In the genomic region with DNA sequence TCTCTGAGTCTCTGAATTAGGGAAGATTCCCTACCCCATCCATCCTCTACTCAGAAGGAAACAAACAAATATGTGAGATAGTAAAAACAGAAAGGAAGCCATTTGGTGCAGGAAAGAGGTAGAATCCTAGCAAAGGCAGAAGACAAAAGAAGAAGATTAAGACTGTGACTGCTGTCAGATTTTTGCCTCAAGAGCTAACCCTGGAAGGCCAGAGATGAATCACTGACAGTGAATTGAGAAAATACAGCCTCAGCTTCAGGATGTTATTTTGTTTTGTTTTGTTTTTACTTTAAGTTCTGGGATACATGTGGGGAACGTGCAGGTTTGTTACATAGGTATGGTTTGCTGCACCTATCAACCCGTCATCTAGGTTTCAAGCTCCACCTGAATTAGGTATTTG, we compare ENCODE assay signal across 24 cellular contexts. TPM values are rescaled to one million over a fixed set of nuclear protein-coding genes. Genes with fewer than 3 reads are reported as not detected.
DNase-seq lines count a peak whose midpoint lies in the region; ATAC-seq and TF ChIP-seq lines count a peak whose summit lies in the region.
"Had no signal": no experiment of that assay in that cellular context is flagged by ENCODE, and none has a peak within 500 bp of the region (broad histone marks: within the 10 kb centered on the region; RNA-seq: fewer than 3 reads in every experiment).

No MANE protein-coding gene starts in this region.

- H3K4me3 Mint-ChIP-seq in activated CD8-positive, alpha-beta memory T cell treated with anti-CD3 and anti-CD28 coated beads, Interleukin-2, amount 10 ng/mL, durations not matched to agents 7 days and 5 days: no peak overlapping the region
- H3K4me3 Mint-ChIP-seq: stimulated activated naive CD8-positive, alpha-beta T cell treated with anti-CD3 and anti-CD28 coated beads, Interleukin-15, Interleukin-2, amounts not matched to agents 100 ng/mL and 50 ng/mL, for 24 hours had no signal

- H3K36me3 ChIP-seq in iPS-15b (ENCODE audit: control insufficient read depth, insufficient read depth, low read length) (no peaks in the 10 kb centered on the region), vagina (peaks cover 0 to 4% of the 10 kb centered on the region in 2 donors)

- intact Hi-C loops in vagina (cut with DNase I): no loop called here

- H3K4me1 Mint-ChIP-seq in activated CD8-positive, alpha-beta memory T cell treated with anti-CD3 and anti-CD28 coated beads, Interleukin-2, amount 10 ng/mL, durations not matched to agents 7 days and 5 days: peaks cover 35% of the 10 kb centered on the region

- no peaks in the 10 kb centered on the region for H3K9me3 Mint-ChIP-seq in activated CD8-positive, alpha-beta memory T cell treated with anti-CD3 and anti-CD28 coated beads, Interleukin-2, amount 10 ng/mL, durations not matched to agents 7 days and 5 days (ENCODE audit: low read depth)
- H3K9me3 Mint-ChIP-seq: stimulated activated naive CD8-positive, alpha-beta T cell treated with anti-CD3 and anti-CD28 coated beads, Interleukin-15, Interleukin-2, amounts not matched to agents 100 ng/mL and 50 ng/mL, for 24 hours had no signal

- no peak overlapping the region for H3K4me3 ChIP-seq in iPS-15b (ENCODE audit: low read depth, low read length)
- H3K4me3 ChIP-seq in vagina: no peak overlapping the region
- H3K4me3 ChIP-seq: BLaER1, hepatocyte, mucosa of descending colon, spleen, tibial artery had no signal

- no peak overlapping the region for H3K27ac Mint-ChIP-seq in activated CD8-positive, alpha-beta memory T cell treated with anti-CD3 and anti-CD28 coated beads, Interleukin-2, amount 10 ng/mL, durations not matched to agents 7 days and 5 days

- no peak for TF ChIP-seq CTCF in vagina (IDR thresholded peaks at IDR 0.05)

- H3K9ac ChIP-seq in iPS-15b (ENCODE audit: low read depth, low read length): peak overlapping the region; percentile 16
- H3K9ac ChIP-seq: BLaER1 had no signal

- peaks cover 23% of the 10 kb centered on the region for H3K36me3 Mint-ChIP-seq in activated CD8-positive, alpha-beta memory T cell treated with anti-CD3 and anti-CD28 coated beads, Interleukin-2, amount 10 ng/mL, durations not matched to agents 7 days and 5 days

- no peak for DNase-seq in activated CD8-positive, alpha-beta memory T cell treated with anti-CD3 and anti-CD28 coated beads, Interleukin-2, amount 10 ng/mL, durations not matched to agents 7 days and 5 days
- DNase-seq in activated CD8-positive, alpha-beta memory T cell treated with anti-CD3 and anti-CD28 coated beads, Interleukin-2, amount 50 U/mL, for 48 hours: no peak
- DNase-seq in amniotic epithelial cell (ENCODE audit: low read depth) (peak; percentile 56), vagina (ENCODE audit: extremely low spot score in 2 of 2) (no peak), AG08396 (ENCODE audit: low spot score) (no peak)
- DNase-seq: 8988T; activated CD4-positive, alpha-beta T cell treated with anti-CD3 and anti-CD28 coated beads for 48 hours; activated effector memory CD4-positive, alpha-beta T cell treated with anti-CD3 and anti-CD28 coated beads, Interleukin-2, amount 50 U/mL, for 16 hours; Caco-2; DND-41; foreskin keratinocyte; mucosa of descending colon; NCI-H524 treated with DMSO at 0.1 percent for 48 hours; SIG-M5; spleen; stimulated activated CD4-positive, alpha-beta T cell treated with anti-CD3 and anti-CD28 coated beads, Interleukin-4, amount 100 ng/mL, for 1 hour; tibial artery had no signal

- H3K9me3 ChIP-seq in iPS-15b (ENCODE audit: control insufficient read depth, insufficient read depth, low read length): no peaks in the 10 kb centered on the region
- no peaks in the 10 kb centered on the region for H3K9me3 ChIP-seq in vagina
- H3K9me3 ChIP-seq: BLaER1, Caco-2, mucosa of descending colon, spleen, tibial artery had no signal

- no peaks in the 10 kb centered on the region for H3K4me1 ChIP-seq in iPS-15b (ENCODE audit: control insufficient read depth, insufficient read depth, low read length)
- H3K4me1 ChIP-seq in vagina: peaks cover 46% of the 10 kb centered on the region
- H3K4me1 ChIP-seq: Caco-2 had no signal

- ATAC-seq in activated CD8-positive, alpha-beta memory T cell treated with anti-CD3 and anti-CD28 coated beads, Interleukin-2, amount 10 ng/mL, durations not matched to agents 7 days and 5 days: peak; percentile 36
- ATAC-seq in GM21526 (IDR thresholded peaks at IDR 0.05; ENCODE audit: low FRiP score, unreplicated experiment): no peak
- no peak for ATAC-seq in GM21390 (IDR thresholded peaks at IDR 0.05; ENCODE audit: unreplicated experiment)
- ATAC-seq: foreskin keratinocyte, mucosa of descending colon, Panc1 had no signal

- H3K27me3 ChIP-seq in iPS-15b (ENCODE audit: control insufficient read depth, insufficient read depth, low read length) (no peaks in the 10 kb centered on the region), vagina (no peaks in the 10 kb centered on the region)
- H3K27me3 ChIP-seq: BLaER1, foreskin keratinocyte, hepatocyte, spleen, tibial artery had no signal

- no peak for TF ChIP-seq POLR2A in vagina (IDR thresholded peaks at IDR 0.05)

- no peaks in the 10 kb centered on the region for H3K27me3 Mint-ChIP-seq in activated CD8-positive, alpha-beta memory T cell treated with anti-CD3 and anti-CD28 coated beads, Interleukin-2, amount 10 ng/mL, durations not matched to agents 7 days and 5 days
- H3K27me3 Mint-ChIP-seq: stimulated activated naive CD8-positive, alpha-beta T cell treated with anti-CD3 and anti-CD28 coated beads, Interleukin-15, Interleukin-2, amounts not matched to agents 100 ng/mL and 50 ng/mL, for 24 hours had no signal

- CTCF ChIA-PET in activated CD8-positive, alpha-beta memory T cell treated with anti-CD3 and anti-CD28 coated beads, Interleukin-2, amount 10 ng/mL, durations not matched to agents 7 days and 5 days (lab: Charles Lee): interaction anchor here (0.9 to 1.8 kb wide), 3 partner anchors 12 to 94 kb away, joined by 3 to 5 read pairs (median 3); no protein-coding TSS in a partner anchor

- peak overlapping the region; percentile 41 for H3K27ac ChIP-seq in vagina
- H3K27ac ChIP-seq: BLaER1, foreskin keratinocyte, hepatocyte, spleen, tibial artery had no signal

RNA-seq across cellular contexts. Expression of a gene that starts 31.7 kb away (rescaled TPM):
- 10 to 100 TPM in 1 of 2 experiments, 1 to 10 TPM in 1; 8.7 to 11.6 TPM for total RNA-seq in activated CD8-positive, alpha-beta memory T cell treated with anti-CD3 and anti-CD28 coated beads, Interleukin-2, amount 10 ng/mL, durations not matched to agents 7 days and 5 days
- total RNA-seq in vagina: 12.0 TPM

RNA-seq across cellular contexts. Expression of a gene that starts 47.9 kb away (rescaled TPM):
- 1 to 10 TPM; 2.6 to 5.3 TPM for total RNA-seq in activated CD8-positive, alpha-beta memory T cell treated with anti-CD3 and anti-CD28 coated beads, Interleukin-2, amount 10 ng/mL, durations not matched to agents 7 days and 5 days
- total RNA-seq in vagina: 4.9 TPM

RNA-seq across cellular contexts. Expression of a gene that starts 58.1 kb away (rescaled TPM):
- total RNA-seq in activated CD8-positive, alpha-beta memory T cell treated with anti-CD3 and anti-CD28 coated beads, Interleukin-2, amount 10 ng/mL, durations not matched to agents 7 days and 5 days: 10 to 100 TPM; 22.8 to 23.0 TPM
- 11.3 TPM for total RNA-seq in vagina
